In the genomic region with DNA sequence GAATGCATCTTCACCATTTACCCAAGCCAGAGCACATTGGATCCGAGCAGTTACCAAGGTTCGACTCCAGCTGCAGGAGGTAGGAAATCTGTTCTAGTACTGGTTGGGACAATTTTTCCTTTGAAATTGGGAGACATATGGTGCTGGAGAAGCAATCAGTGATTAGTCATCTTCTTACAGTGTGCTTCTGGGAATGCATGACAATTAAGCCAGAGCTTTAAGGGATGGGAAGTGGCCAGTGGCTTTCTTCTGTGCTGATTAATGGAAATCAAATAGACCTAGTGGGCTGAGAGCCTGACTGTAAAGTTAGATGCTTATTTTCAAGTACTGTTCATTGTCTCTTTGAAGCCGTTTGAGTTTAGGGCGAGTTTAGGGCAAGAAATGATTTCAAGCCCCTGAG, we compare ENCODE assay signal across 21 cellular contexts.
DNase-seq lines count a peak whose midpoint lies in the region; ATAC-seq and TF ChIP-seq lines count a peak whose summit lies in the region.
"Had no signal": no experiment of that assay in that cellular context is flagged by ENCODE, and none has a peak within 500 bp of the region (broad histone marks: within the 10 kb centered on the region; RNA-seq: fewer than 3 reads in every experiment).

No MANE protein-coding gene starts in this region.

- peaks cover 8% of the 10 kb centered on the region for H3K36me3 Mint-ChIP-seq in type B pancreatic cell
- H3K36me3 Mint-ChIP-seq: CD14-positive monocyte; stimulated activated naive B cell treated with anti-CD40 and anti-IgM and Interleukin-4, amounts not matched to agents 10 μg/mL and 1 μg/mL and 100 μg/mL, for 72 hours had no signal

- no peak for TF ChIP-seq CTCF in fibroblast of lung (conservative IDR thresholded peaks at IDR 0.05 in 1 of 2, IDR thresholded peaks at IDR 0.05 in 1 of 2; ENCODE audit: low read depth in 1 of 2, low read length in 2 of 2)
- TF ChIP-seq CTCF in type B pancreatic cell (conservative IDR thresholded peaks at IDR 0.05), result no peak

- H3K4me3 ChIP-seq in fibroblast of lung (replicated peaks in 1 of 4; ENCODE audit: control extremely low read depth in 1 of 4, insufficient read depth in 1 of 4, low read depth in 3 of 4, low read length in 4 of 4) (no peak overlapping the region), aorta (ENCODE audit: low read length in 2 of 2) (no peak overlapping the region)
- H3K4me3 ChIP-seq: coronary artery, heart right ventricle, transverse colon had no signal

- H3K4me1 ChIP-seq in fibroblast of lung (ENCODE audit: control insufficient read depth, extremely low read depth, insufficient read depth, low read length) (peaks cover 3% of the 10 kb centered on the region), aorta (ENCODE audit: control insufficient read depth in 1 of 2, insufficient read depth in 2 of 2, low read length in 2 of 2) (peaks cover 2 to 8% of the 10 kb centered on the region in 2 donors)
- H3K4me1 ChIP-seq: transverse colon had no signal

- H3K4me1 Mint-ChIP-seq in type B pancreatic cell (ENCODE audit: unreplicated experiment), result no peaks in the 10 kb centered on the region
- H3K4me1 Mint-ChIP-seq: CD14-positive monocyte; neural crest cell; stimulated activated naive B cell treated with anti-CD40 and anti-IgM and Interleukin-4, amounts not matched to agents 10 μg/mL and 1 μg/mL and 100 μg/mL, for 72 hours had no signal

- 87 to 95% methylated on average over 4 of the region's 4 CpGs for WGBS in aorta, 2 donors

- H3K36me3 ChIP-seq in fibroblast of lung (ENCODE audit: control insufficient read depth, insufficient read depth, low read length) (no peaks in the 10 kb centered on the region), aorta (ENCODE audit: control insufficient read depth in 1 of 2, insufficient read depth in 2 of 2, low read length in 1 of 2) (peaks cover 0 to 5% of the 10 kb centered on the region in 2 donors)

- no peaks in the 10 kb centered on the region for H3K9me3 Mint-ChIP-seq in type B pancreatic cell
- H3K9me3 Mint-ChIP-seq: CD14-positive monocyte; stimulated activated naive B cell treated with anti-CD40 and anti-IgM and Interleukin-4, amounts not matched to agents 10 μg/mL and 1 μg/mL and 100 μg/mL, for 72 hours had no signal

- H3K4me3 Mint-ChIP-seq in type B pancreatic cell, result no peak overlapping the region
- H3K4me3 Mint-ChIP-seq: CD14-positive monocyte; neural crest cell; stimulated activated naive B cell treated with anti-CD40 and anti-IgM and Interleukin-4, amounts not matched to agents 10 μg/mL and 1 μg/mL and 100 μg/mL, for 72 hours had no signal

- no peak overlapping the region for H3K27ac ChIP-seq in fibroblast of lung (ENCODE audit: insufficient read depth, low read length)
- H3K27ac ChIP-seq in aorta (ENCODE audit: low read depth in 1 of 2, low read length in 2 of 2), result peak overlapping the region; percentile 25 to 28
- H3K27ac ChIP-seq: 22Rv1, heart right ventricle, transverse colon had no signal

- intact Hi-C loops in aorta (cut with DNase I), result loop anchor here in 1 of 2 donors (5.0 kb wide), 1 partner anchor 197 kb away; a partner anchor contains a TSS

- H3K79me2 ChIP-seq in fibroblast of lung (ENCODE audit: control insufficient read depth, insufficient read depth, low read length), result no peaks in the 10 kb centered on the region

- H4K20me1 ChIP-seq in fibroblast of lung (ENCODE audit: control insufficient read depth, extremely low read depth, insufficient read depth, low read length), result no peaks in the 10 kb centered on the region

- no peak overlapping the region for H3K27ac Mint-ChIP-seq in type B pancreatic cell
- H3K27ac Mint-ChIP-seq: CD14-positive monocyte; stimulated activated naive B cell treated with anti-CD40 and anti-IgM and Interleukin-4, amounts not matched to agents 10 μg/mL and 1 μg/mL and 100 μg/mL, for 72 hours had no signal

- no peaks in the 10 kb centered on the region for H3K27me3 ChIP-seq in fibroblast of lung (ENCODE audit: control insufficient read depth, insufficient read depth, low read length)
- H3K27me3 ChIP-seq in aorta (ENCODE audit: control insufficient read depth in 1 of 2, insufficient read depth in 2 of 2, low read length in 1 of 2), result no peaks in the 10 kb centered on the region
- H3K27me3 ChIP-seq: heart right ventricle, transverse colon had no signal

- H3K9me3 ChIP-seq in fibroblast of lung (ENCODE audit: control insufficient read depth, insufficient read depth, low read depth, low read length), result no peaks in the 10 kb centered on the region
- no peaks in the 10 kb centered on the region for H3K9me3 ChIP-seq in aorta (ENCODE audit: control insufficient read depth, low read length)

- ATAC-seq in aorta (ENCODE audit: low FRiP score) (no peak), HG02840 (IDR thresholded peaks at IDR 0.05; ENCODE audit: low FRiP score, unreplicated experiment) (no peak)
- ATAC-seq: heart right ventricle; stimulated activated naive B cell treated with anti-CD40 and anti-IgM and Interleukin-4, amounts not matched to agents 10 μg/mL and 1 μg/mL and 100 μg/mL, for 72 hours had no signal

- no peak overlapping the region for H3K9ac ChIP-seq in fibroblast of lung (ENCODE audit: insufficient read depth, low read length)

- H3K4me2 ChIP-seq in fibroblast of lung (ENCODE audit: extremely low read depth, insufficient read depth, low read length), result no peak overlapping the region

- DNase-seq in NCI-H2171 treated with DMSO at 0.1 percent for 48 hours (lab: John Stamatoyannopoulos, UW), result peak; percentile 5
- no peak for DNase-seq in NCI-H2171 (lab: John Stamatoyannopoulos, UW)
- DNase-seq in RKO (ENCODE audit: low spot score), result peak; percentile 8
- DNase-seq in fibroblast of lung (ENCODE audit: low read depth in 2 of 2), result peak; percentile 16 to 91
- no peak for DNase-seq in aorta
- DNase-seq in COLO668 (lab: John Stamatoyannopoulos, UW; ENCODE audit: unreplicated experiment), result no peak
- DNase-seq in type B pancreatic cell (ENCODE audit: extremely low spot score, unreplicated experiment), result no peak
- DNase-seq: activated CD4-positive, alpha-beta T cell treated with anti-CD3 and anti-CD28 coated beads for 48 hours; activated CD8-positive, alpha-beta memory T cell treated with anti-CD3 and anti-CD28 coated beads, Interleukin-2, amount 50 U/mL, for 48 hours; activated gamma-delta T cell treated with Interleukin-2 at 50 U/mL for 16 hours; heart right ventricle; NCI-H187 treated with DMSO at 0.1 percent for 48 hours; NCI-H510A; stimulated activated CD4-positive, alpha-beta T cell treated with anti-CD3 and anti-CD28 coated beads, Interleukin-12 subunit alpha, Interleukin-12 subunit beta, amount 100 ng/mL, for 4 hours; stimulated activated naive B cell treated with anti-CD40 and anti-IgM and Interleukin-4, amounts not matched to agents 10 μg/mL and 1 μg/mL and 100 μg/mL, for 72 hours; transverse colon had no signal

- no peaks in the 10 kb centered on the region for H3K27me3 Mint-ChIP-seq in type B pancreatic cell

- H2AFZ ChIP-seq in fibroblast of lung (ENCODE audit: low read length), result no peak overlapping the region

Comparison
In these comparisons a context has a peak if more than half of its experiments do, and no peak if none do; other contexts are left out.
1. DNase-seq: peak in NCI-H2171 treated with DMSO at 0.1 percent for 48 hours (single experiment), RKO (single experiment) and fibroblast of lung (2 of 2); none in NCI-H2171 (single experiment), aorta (0 of 2), COLO668 (single experiment) and type B pancreatic cell (single experiment).